1 cellular context compared by ENCODE assay signal in the genomic region with DNA sequence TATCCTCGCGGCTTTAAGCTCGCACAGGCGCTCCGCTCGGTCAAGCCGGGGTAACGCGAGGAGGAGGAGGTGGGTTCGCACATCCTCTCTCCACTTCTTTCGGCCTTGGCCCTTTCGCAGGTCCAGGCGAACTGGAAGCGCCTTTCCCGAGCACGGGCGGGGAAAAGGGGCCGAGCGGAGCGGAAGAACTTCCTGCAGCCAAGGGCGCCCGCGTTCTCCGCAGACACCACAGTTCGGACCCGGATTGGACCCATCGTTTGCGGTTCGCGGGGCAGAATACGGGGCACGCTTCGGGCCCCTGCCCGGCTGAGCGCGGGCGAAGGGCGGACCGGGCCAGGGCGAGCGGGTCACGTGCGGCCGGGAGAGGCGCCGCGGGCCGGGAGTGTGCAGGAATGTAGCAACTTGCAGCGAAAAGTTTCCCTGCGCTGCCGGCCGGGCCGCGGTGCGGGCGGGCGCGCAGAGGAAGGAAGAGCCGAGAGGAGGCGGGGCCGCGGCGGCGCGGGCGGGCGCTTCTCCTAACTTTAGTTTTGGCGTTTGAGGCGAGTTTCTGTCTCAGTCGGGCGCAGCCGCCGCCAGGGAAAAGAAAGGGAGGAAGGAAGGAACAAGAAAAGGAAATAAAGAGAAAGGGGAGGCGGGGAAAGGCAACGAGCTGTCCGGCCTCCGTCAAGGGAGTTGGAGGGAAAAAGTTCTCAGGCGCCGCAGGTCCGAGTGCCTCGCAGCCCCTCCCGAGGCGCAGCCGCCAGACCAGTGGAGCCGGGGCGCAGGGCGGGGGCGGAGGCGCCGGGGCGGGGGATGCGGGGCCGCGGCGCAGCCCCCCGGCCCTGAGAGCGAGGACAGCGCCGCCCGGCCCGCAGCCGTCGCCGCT.
TF ChIP-seq lines count a peak whose summit lies in the region.

A gene (plus strand): TSS at position 552 of the 865 bp plus-strand sequence. CDS start 402 bp downstream, outside the sequence.

TF ChIP-seq in GM23338, 12 proteins besides CTCF, POLR2A, EP300 and RAD21 (continued from another document):
- TF ChIP-seq, protein P1, sequence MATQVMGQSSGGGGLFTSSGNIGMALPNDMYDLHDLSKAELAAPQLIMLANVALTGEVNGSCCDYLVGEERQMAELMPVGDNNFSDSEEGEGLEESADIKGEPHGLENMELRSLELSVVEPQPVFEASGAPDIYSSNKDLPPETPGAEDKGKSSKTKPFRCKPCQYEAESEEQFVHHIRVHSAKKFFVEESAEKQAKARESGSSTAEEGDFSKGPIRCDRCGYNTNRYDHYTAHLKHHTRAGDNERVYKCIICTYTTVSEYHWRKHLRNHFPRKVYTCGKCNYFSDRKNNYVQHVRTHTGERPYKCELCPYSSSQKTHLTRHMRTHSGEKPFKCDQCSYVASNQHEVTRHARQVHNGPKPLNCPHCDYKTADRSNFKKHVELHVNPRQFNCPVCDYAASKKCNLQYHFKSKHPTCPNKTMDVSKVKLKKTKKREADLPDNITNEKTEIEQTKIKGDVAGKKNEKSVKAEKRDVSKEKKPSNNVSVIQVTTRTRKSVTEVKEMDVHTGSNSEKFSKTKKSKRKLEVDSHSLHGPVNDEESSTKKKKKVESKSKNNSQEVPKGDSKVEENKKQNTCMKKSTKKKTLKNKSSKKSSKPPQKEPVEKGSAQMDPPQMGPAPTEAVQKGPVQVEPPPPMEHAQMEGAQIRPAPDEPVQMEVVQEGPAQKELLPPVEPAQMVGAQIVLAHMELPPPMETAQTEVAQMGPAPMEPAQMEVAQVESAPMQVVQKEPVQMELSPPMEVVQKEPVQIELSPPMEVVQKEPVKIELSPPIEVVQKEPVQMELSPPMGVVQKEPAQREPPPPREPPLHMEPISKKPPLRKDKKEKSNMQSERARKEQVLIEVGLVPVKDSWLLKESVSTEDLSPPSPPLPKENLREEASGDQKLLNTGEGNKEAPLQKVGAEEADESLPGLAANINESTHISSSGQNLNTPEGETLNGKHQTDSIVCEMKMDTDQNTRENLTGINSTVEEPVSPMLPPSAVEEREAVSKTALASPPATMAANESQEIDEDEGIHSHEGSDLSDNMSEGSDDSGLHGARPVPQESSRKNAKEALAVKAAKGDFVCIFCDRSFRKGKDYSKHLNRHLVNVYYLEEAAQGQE (IDR thresholded peaks at IDR 0.05; ENCODE audit: unreplicated experiment) = peak; percentile 10
- TF ChIP-seq NANOG (IDR thresholded peaks at IDR 0.05; ENCODE audit: borderline replicate concordance) (no peak), CREB1 (CRISPR knock-in tag; IDR thresholded peaks at IDR 0.05; ENCODE audit: low read depth) (no peak), JUNB (IDR thresholded peaks at IDR 0.05; ENCODE audit: unreplicated experiment) (no peak), ZNF114 (CRISPR knock-in tag; IDR thresholded peaks at IDR 0.05) (no peak)
